ENCODE assay signal across 1 cellular context in the genomic region with DNA sequence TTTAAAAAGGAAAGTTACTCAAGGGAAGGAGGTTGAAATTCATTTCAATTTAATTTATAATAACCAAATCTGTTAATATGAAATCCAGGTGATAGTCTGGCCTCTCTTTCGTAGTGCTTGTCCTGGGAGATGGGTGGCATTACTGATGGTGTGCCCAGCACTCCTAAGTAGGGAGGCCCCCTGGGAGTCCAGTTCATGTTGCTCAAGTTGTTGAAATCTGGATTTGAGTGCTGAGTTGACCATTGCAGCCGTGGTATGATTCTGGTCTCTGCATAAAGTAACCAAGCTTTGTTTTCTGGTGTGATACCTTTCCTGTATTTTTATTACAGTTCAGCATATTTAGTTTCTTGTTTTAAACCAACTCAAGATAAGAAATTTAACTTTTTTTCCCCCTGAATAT.
TF ChIP-seq lines count a peak whose summit lies in the region.

No MANE protein-coding gene starts in this region.

TF ChIP-seq in HepG2, 621 proteins besides CTCF, POLR2A, EP300 and RAD21:
- 0 out of 4 replicates have a peak, but pooled peaks of 1 of the 2 experiments have one; percentile 6 for TF ChIP-seq KLF16 (CRISPR knock-in tag; IDR thresholded peaks at IDR 0.05)
- TF ChIP-seq, protein P1, sequence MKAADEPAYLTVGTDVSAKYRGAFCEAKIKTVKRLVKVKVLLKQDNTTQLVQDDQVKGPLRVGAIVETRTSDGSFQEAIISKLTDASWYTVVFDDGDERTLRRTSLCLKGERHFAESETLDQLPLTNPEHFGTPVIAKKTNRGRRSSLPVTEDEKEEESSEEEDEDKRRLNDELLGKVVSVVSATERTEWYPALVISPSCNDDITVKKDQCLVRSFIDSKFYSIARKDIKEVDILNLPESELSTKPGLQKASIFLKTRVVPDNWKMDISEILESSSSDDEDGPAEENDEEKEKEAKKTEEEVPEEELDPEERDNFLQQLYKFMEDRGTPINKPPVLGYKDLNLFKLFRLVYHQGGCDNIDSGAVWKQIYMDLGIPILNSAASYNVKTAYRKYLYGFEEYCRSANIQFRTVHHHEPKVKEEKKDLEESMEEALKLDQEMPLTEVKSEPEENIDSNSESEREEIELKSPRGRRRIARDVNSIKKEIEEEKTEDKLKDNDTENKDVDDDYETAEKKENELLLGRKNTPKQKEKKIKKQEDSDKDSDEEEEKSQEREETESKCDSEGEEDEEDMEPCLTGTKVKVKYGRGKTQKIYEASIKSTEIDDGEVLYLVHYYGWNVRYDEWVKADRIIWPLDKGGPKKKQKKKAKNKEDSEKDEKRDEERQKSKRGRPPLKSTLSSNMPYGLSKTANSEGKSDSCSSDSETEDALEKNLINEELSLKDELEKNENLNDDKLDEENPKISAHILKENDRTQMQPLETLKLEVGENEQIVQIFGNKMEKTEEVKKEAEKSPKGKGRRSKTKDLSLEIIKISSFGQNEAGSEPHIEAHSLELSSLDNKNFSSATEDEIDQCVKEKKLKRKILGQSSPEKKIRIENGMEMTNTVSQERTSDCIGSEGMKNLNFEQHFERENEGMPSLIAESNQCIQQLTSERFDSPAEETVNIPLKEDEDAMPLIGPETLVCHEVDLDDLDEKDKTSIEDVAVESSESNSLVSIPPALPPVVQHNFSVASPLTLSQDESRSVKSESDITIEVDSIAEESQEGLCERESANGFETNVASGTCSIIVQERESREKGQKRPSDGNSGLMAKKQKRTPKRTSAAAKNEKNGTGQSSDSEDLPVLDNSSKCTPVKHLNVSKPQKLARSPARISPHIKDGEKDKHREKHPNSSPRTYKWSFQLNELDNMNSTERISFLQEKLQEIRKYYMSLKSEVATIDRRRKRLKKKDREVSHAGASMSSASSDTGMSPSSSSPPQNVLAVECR (CRISPR knock-in tag; IDR thresholded peaks at IDR 0.05; ENCODE audit: borderline replicate concordance) = no peak
